ENCODE assay signal across 9 cellular contexts in genomic region chr16:3578610-3579551, GRCh38. TPM values are rescaled to one million over a fixed set of nuclear protein-coding genes. Genes with fewer than 3 reads are reported as not detected.
DNase-seq lines count a peak whose midpoint lies in the region; ATAC-seq and TF ChIP-seq lines count a peak whose summit lies in the region.
"Had no signal": no experiment of that assay in that cellular context is flagged by ENCODE, and none has a peak within 500 bp of the region (broad histone marks: within the 10 kb centered on the region; RNA-seq: fewer than 3 reads in every experiment).

No MANE protein-coding gene starts in this region.

- peaks cover 11% of the 10 kb centered on the region for H3K36me3 ChIP-seq in upper lobe of right lung

- H3K4me3 ChIP-seq in upper lobe of right lung = no peak overlapping the region
- H3K4me3 ChIP-seq: A549 had no signal

- no peak for TF ChIP-seq CTCF in upper lobe of right lung (IDR thresholded peaks at IDR 0.05)

- peak overlapping the region; percentile 94 to 100 (median 98) for H3K27ac Mint-ChIP-seq in immature natural killer cell

- H3K9me3 Mint-ChIP-seq in immature natural killer cell = no peaks in the 10 kb centered on the region

- H3K4me1 ChIP-seq in upper lobe of right lung = peaks cover 3% of the 10 kb centered on the region

- peak overlapping the region; percentile 68 for H3K27ac ChIP-seq in upper lobe of right lung

- peak; percentile 64 for ATAC-seq in HG03460 (IDR thresholded peaks at IDR 0.05; ENCODE audit: unreplicated experiment)
- peak; percentile 8 for ATAC-seq in upper lobe of right lung

- peaks cover 0 to 4% (median 0%) of the 10 kb centered on the region in 3 donors for H3K36me3 Mint-ChIP-seq in immature natural killer cell

- peaks cover 0 to 15% (median 7%) of the 10 kb centered on the region in 3 donors for H3K27me3 Mint-ChIP-seq in immature natural killer cell (ENCODE audit: low read depth in 3 of 3)

- H3K27me3 ChIP-seq in upper lobe of right lung = no peaks in the 10 kb centered on the region

- intact Hi-C loops in upper lobe of right lung (cut with DNase I) = no loop called here

- no peaks in the 10 kb centered on the region for H3K9me3 ChIP-seq in upper lobe of right lung
- H3K9me3 ChIP-seq: A549 had no signal

- peak overlapping the region; percentile 93 to 99 (median 99) for H3K4me3 Mint-ChIP-seq in immature natural killer cell

- DNase-seq in NOMO-1 (lab: John Stamatoyannopoulos, UW; ENCODE audit: unreplicated experiment in 2 of 2) (peak; percentile 28 to 35), NOMO-1 treated with dmso at 0.1 percent for 144 hours (lab: John Stamatoyannopoulos, UW; ENCODE audit: unreplicated experiment) (no peak), immature natural killer cell (peak; percentile 84 to 85 (median 85)), upper lobe of right lung (no peak), cerebellar nuclear complex (lab: John Stamatoyannopoulos, UW) (no peak), anterior cingulate cortex (lab: John Stamatoyannopoulos, UW) (no peak)
- DNase-seq in activated CD4-positive, alpha-beta T cell treated with anti-CD3 and anti-CD28 coated beads, Interleukin-2, amount 50 U/mL, for 48 hours = peak; percentile 66 to 72

- peaks cover 48 to 67% of the 10 kb centered on the region in 2 donors for H3K4me1 Mint-ChIP-seq in immature natural killer cell

RNA-seq across cellular contexts. Expression of gene NLRC3, which starts 1.7 kb away (rescaled TPM):
- 10 to 100 TPM; 18.3 to 68.0 (median 24.9) TPM for polyA plus RNA-seq in immature natural killer cell
- total RNA-seq in upper lobe of right lung = 5.5 TPM

RNA-seq across cellular contexts. Expression of gene SLX4, which starts 32.5 kb away (rescaled TPM):
- polyA plus RNA-seq in immature natural killer cell = 1 to 10 TPM in 1 of 3 donors, under 1 TPM in 1, not detected in 1; 0.43 to 1.8 TPM
- 5.1 TPM for total RNA-seq in upper lobe of right lung

Comparison
In these comparisons a context has a peak if more than half of its experiments do, and no peak if none do; other contexts are left out.
1. DNase-seq: peak in NOMO-1 (2 of 2), activated CD4-positive, alpha-beta T cell treated with anti-CD3 and anti-CD28 coated beads, Interleukin-2, amount 50 U/mL, for 48 hours (2 of 2) and immature natural killer cell (3 of 3); none in NOMO-1 treated with dmso at 0.1 percent for 144 hours (single experiment), upper lobe of right lung (single experiment), cerebellar nuclear complex (0 of 2) and anterior cingulate cortex (0 of 58).